In the genomic region with DNA sequence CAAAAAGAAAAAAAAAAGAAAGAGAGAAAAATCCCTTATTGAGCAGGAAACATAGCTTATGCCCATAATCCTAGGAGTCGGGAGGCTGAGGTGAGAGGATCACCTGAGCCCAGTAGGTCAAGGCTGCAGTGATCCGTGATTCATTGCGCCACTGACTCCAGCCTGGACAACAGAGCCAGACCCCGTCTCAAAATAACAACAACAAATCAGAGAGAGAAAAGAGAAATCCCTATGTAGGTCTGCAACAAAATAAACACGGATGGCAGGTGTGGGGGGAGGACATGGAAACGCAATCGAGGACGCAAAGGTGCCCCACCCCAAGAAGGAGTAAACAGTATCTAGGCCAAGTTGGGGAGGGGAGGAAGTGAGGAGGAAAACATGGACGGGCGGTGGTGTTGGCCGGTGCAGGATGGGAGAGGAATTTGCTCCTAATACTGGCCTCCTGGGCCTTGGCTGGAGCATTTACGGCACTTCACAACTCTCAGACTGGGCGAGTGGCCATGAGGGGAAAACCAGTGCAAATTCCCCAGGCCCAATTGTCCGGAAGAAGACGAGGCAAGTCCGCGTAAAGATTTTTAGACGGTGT, we compare ENCODE assay signal across 8 cellular contexts. TPM values are rescaled to one million over a fixed set of nuclear protein-coding genes. Genes with fewer than 3 reads are reported as not detected.
DNase-seq lines count a peak whose midpoint lies in the region; ATAC-seq, FAIRE-seq and TF ChIP-seq lines count a peak whose summit lies in the region.

No MANE protein-coding gene starts in this region.

- no peak overlapping the region for H3K4ac ChIP-seq in IMR-90 (ENCODE audit: low read depth, low read length)

- H3K36me3 ChIP-seq in IMR-90 (ENCODE audit: control insufficient read depth, insufficient read depth, low read length): peaks cover 18% of the 10 kb centered on the region
- peaks cover 10% of the 10 kb centered on the region for H3K36me3 ChIP-seq in bronchial epithelial cell (ENCODE audit: control insufficient read depth, insufficient read depth, low read length)

- peak overlapping the region; percentile 11; the same call in 1 of the 2 replicates for H4K5ac ChIP-seq in IMR-90 (ENCODE audit: low read depth, low read length)

- dilution Hi-C loops in IMR-90 (cut with HindIII; ENCODE audit: low sequenced_read_pairs, unreplicated experiment): no loop called here

- 0 out of 2 replicates have a peak overlapping the region, but pooled peaks have one; percentile 42 for H4K91ac ChIP-seq in IMR-90 (ENCODE audit: insufficient read depth, low read depth, low read length)

- H3K27me3 ChIP-seq in CD4-positive, alpha-beta T cell (ENCODE audit: control insufficient read depth, insufficient read depth, low read length): no peaks in the 10 kb centered on the region
- H3K27me3 ChIP-seq in IMR-90 (ENCODE audit: control insufficient read depth, insufficient read depth, low read length) (no peaks in the 10 kb centered on the region), bronchial epithelial cell (ENCODE audit: control insufficient read depth, insufficient read depth, low read length) (no peaks in the 10 kb centered on the region), mononuclear cell (ENCODE audit: insufficient read depth, low read length) (no peaks in the 10 kb centered on the region)

- H3K27ac Mint-ChIP-seq in CD4-positive, alpha-beta T cell: peak overlapping the region; percentile 100

- no peak for DNase-seq in CD4-positive, alpha-beta T cell
- DNase-seq in IMR-90 (no peak), bronchial epithelial cell (ENCODE audit: low read depth) (no peak)

- H4K8ac ChIP-seq in IMR-90 (ENCODE audit: low read depth in 2 of 2, low read length in 2 of 2): peak overlapping the region; percentile 6 to 53; a peak in 2 of 4 replicates

- no peak overlapping the region for H3K56ac ChIP-seq in IMR-90 (ENCODE audit: extremely low read depth, insufficient read depth, low read length)

- peaks cover 43% of the 10 kb centered on the region for H3K36me3 Mint-ChIP-seq in CD4-positive, alpha-beta T cell (ENCODE audit: low read depth)

- no peak overlapping the region for H2BK20ac ChIP-seq in IMR-90 (ENCODE audit: low read depth, low read length)

- no peak overlapping the region for H2BK5ac ChIP-seq in IMR-90 (ENCODE audit: low read depth, low read length, poor library complexity, severe bottlenecking)

- 49% methylated on average over 6 of the region's 18 CpGs; no CpG with 5 or more reads in 1 of the 2 experiments for WGBS in IMR-90 (ENCODE audit: extremely low coverage in 2 of 2, insufficient read length in 1 of 2), 2 experiments

- in situ Hi-C loops in IMR-90 (cut with MboI; ENCODE audit: low sequenced_read_pairs): no loop called here

- H3K23ac ChIP-seq in IMR-90 (ENCODE audit: low read depth, low read length): no peak overlapping the region

- H3K9me1 ChIP-seq in IMR-90 (ENCODE audit: insufficient read depth, low read length): peaks cover 8% of the 10 kb centered on the region; the same call in 1 of the 2 replicates

- H3K79me1 ChIP-seq in IMR-90 (ENCODE audit: low read depth in 1 of 2, low read length in 2 of 2): peaks cover 24 to 38% of the 10 kb centered on the region in 2 experiments

- BruUV-seq in IMR-90 (replicated peaks; lab: Mats Ljungman, UMichigan): no TSS peak

- peak overlapping the region; percentile 15; the same call in 1 of the 2 replicates for H2AK5ac ChIP-seq in IMR-90 (ENCODE audit: low read depth, low read length)

- no peak for TF ChIP-seq RAD21 in IMR-90 (IDR thresholded peaks at IDR 0.05; ENCODE audit: low read length)

- intact Hi-C loops in CD4-positive, alpha-beta T cell (cut with DNase I, micrococcal nuclease): loop anchor here in 1 of 2 experiments (5.0 kb wide), 1 partner anchor 86 kb away; a partner anchor contains a TSS
- intact Hi-C loops in IMR-90 (cut with micrococcal nuclease): no loop called here

- H3K27me3 Mint-ChIP-seq in CD4-positive, alpha-beta T cell: no peaks in the 10 kb centered on the region

- peaks cover 43% of the 10 kb centered on the region for H3K4me1 Mint-ChIP-seq in CD4-positive, alpha-beta T cell (ENCODE audit: low read depth)

- no peak overlapping the region for H3K4me2 ChIP-seq in IMR-90 (ENCODE audit: low read depth, low read length)

- H2BK15ac ChIP-seq in IMR-90 (ENCODE audit: low read depth, low read length): no peak overlapping the region

- no peak for TF ChIP-seq POLR2A in IMR-90 (IDR thresholded peaks at IDR 0.05; ENCODE audit: low read depth, low read length)

- no peak overlapping the region for H3K9ac ChIP-seq in IMR-90 (ENCODE audit: low read depth, low read length)

- H3K14ac ChIP-seq in IMR-90 (replicated peaks; ENCODE audit: low read depth, low read length): no peak overlapping the region

- FAIRE-seq in bronchial epithelial cell (lab: Jason Lieb, UNC): no peak

- H3K4me3 Mint-ChIP-seq in CD4-positive, alpha-beta T cell: peak overlapping the region; percentile 100

- H3K27ac ChIP-seq in CD4-positive, alpha-beta T cell (ENCODE audit: low read depth, low read length): no peak overlapping the region
- H3K27ac ChIP-seq in IMR-90 (ENCODE audit: insufficient read depth, low read length): no peak overlapping the region

- H3K9me3 ChIP-seq in CD4-positive, alpha-beta T cell (ENCODE audit: control insufficient read depth, low read length): no peaks in the 10 kb centered on the region
- H3K9me3 ChIP-seq in IMR-90 (ENCODE audit: control insufficient read depth, insufficient read depth, low read length) (no peaks in the 10 kb centered on the region), mononuclear cell (ENCODE audit: low read depth, low read length) (no peaks in the 10 kb centered on the region)

- no peak for TF ChIP-seq CTCF in CD4-positive, alpha-beta T cell (IDR thresholded peaks at IDR 0.05)
- TF ChIP-seq CTCF in IMR-90 (conservative IDR thresholded peaks at IDR 0.05; ENCODE audit: low read depth, low read length) (no peak), bronchial epithelial cell (IDR thresholded peaks at IDR 0.05; ENCODE audit: insufficient read depth, low read length, severe bottlenecking) (no peak)

- H3K18ac ChIP-seq in IMR-90 (ENCODE audit: low read depth, low read length): no peak overlapping the region

- CTCF ChIA-PET in CD4-positive, alpha-beta T cell (lab: Charles Lee): interaction anchor here (1.8 kb wide), 1 partner anchor 100 kb away, joined by 4 read pairs; no protein-coding TSS in a partner anchor
- CTCF ChIA-PET in IMR-90 (lab: Yijun Ruan, JAX): interaction anchor here (1.3 to 1.6 kb wide), 5 partner anchors 15 to 122 kb away, joined by 4 to 11 read pairs (median 6); no protein-coding TSS in a partner anchor

- H3K9me3 Mint-ChIP-seq in CD4-positive, alpha-beta T cell: no peaks in the 10 kb centered on the region

- no peak for ATAC-seq in CD4-positive, alpha-beta T cell (ENCODE audit: poor library complexity)
- no peak for ATAC-seq in IMR-90 (ENCODE audit: low read depth)
- no peak for ATAC-seq in GM21723 (IDR thresholded peaks at IDR 0.05; ENCODE audit: unreplicated experiment)
- no peak for ATAC-seq in HG03342 (IDR thresholded peaks at IDR 0.05; ENCODE audit: unreplicated experiment)
- ATAC-seq in HG03280 (IDR thresholded peaks at IDR 0.05; ENCODE audit: unreplicated experiment): no peak
- ATAC-seq in HG03457 (IDR thresholded peaks at IDR 0.05; ENCODE audit: unreplicated experiment): no peak

- peaks cover 23% of the 10 kb centered on the region; the same call in 1 of the 2 replicates for H4K20me1 ChIP-seq in IMR-90 (ENCODE audit: insufficient read depth, low read length)

- H3K4me3 ChIP-seq in IMR-90 (ENCODE audit: insufficient read depth, low read depth, low read length) (no peak overlapping the region), bronchial epithelial cell (ENCODE audit: low read depth, low read length) (peak overlapping the region; percentile 71), mononuclear cell (ENCODE audit: low read length) (peak overlapping the region; percentile 61)

- no peak overlapping the region for H2BK120ac ChIP-seq in IMR-90 (ENCODE audit: low read depth, low read length)

- H2AFZ ChIP-seq in IMR-90 (replicated peaks; ENCODE audit: low read length, poor library complexity): peak overlapping the region; percentile 93

- peaks cover 3% of the 10 kb centered on the region for H3K4me1 ChIP-seq in IMR-90 (ENCODE audit: control insufficient read depth, insufficient read depth, low read length)
- H3K4me1 ChIP-seq in mononuclear cell (ENCODE audit: insufficient read depth, low read length): peaks cover 32% of the 10 kb centered on the region

- peak overlapping the region; percentile 100 for H2AK9ac ChIP-seq in IMR-90 (replicated peaks; ENCODE audit: low read depth, low read length, poor library complexity)

- POLR2A ChIA-PET in CD4-positive, alpha-beta T cell (lab: Charles Lee): interaction anchor here (0.5 to 3.7 kb wide), 34 partner anchors 9 to 1322 kb away, joined by 3 to 89 read pairs (median 6); a partner anchor contains a TSS
- POLR2A ChIA-PET in IMR-90 (lab: Charles Lee; ENCODE audit: unreplicated experiment): interaction anchor here (0.6 to 1.5 kb wide), 4 partner anchors 11 to 65 kb away, joined by 3 to 14 read pairs (median 4); no protein-coding TSS in a partner anchor

RNA-seq across cellular contexts. Expression of a gene that starts 0.6 kb away (rescaled TPM):
- total RNA-seq in CD4-positive, alpha-beta T cell: 100 to 1,000 TPM in 1 of 2 experiments, 10 to 100 TPM in 1; 97.1 to 102 TPM
- 33.9 and 38.9 TPM in 2 replicates for total RNA-seq in IMR-90 (2012; rRNA removed)
- polyA plus RNA-seq in IMR-90 (2012; rRNA removed): 49.3 and 50.8 TPM in 2 replicates
- 35.0 and 80.4 TPM in 2 replicates for polyA plus RNA-seq in IMR-90 (2012; cell fraction: cytosol; rRNA removed)
- 34.8 and 95.9 TPM in 2 replicates for polyA plus RNA-seq in IMR-90 (2012; cell fraction: nucleus; rRNA removed; ENCODE audit: low replicate concordance)
- total RNA-seq in bronchial epithelial cell: 51.9 and 61.2 TPM in 2 replicates
- total RNA-seq in mononuclear cell: 75.2 TPM

RNA-seq across cellular contexts. Expression of a gene that starts 5.0 kb away (rescaled TPM):
- not detected for total RNA-seq in CD4-positive, alpha-beta T cell
- 0.18 TPM in 1 of 2 replicates, not detected in the other for total RNA-seq in IMR-90 (2012; rRNA removed)
- 0.29 and 0.59 TPM in 2 replicates for polyA plus RNA-seq in IMR-90 (2012; rRNA removed)
- polyA plus RNA-seq in IMR-90 (2012; cell fraction: cytosol; rRNA removed): 1.1 and 1.2 TPM in 2 replicates
- 0.14 and 0.48 TPM in 2 replicates for polyA plus RNA-seq in IMR-90 (2012; cell fraction: nucleus; rRNA removed; ENCODE audit: low replicate concordance)
- not detected in 2 replicates for total RNA-seq in bronchial epithelial cell
- not detected for total RNA-seq in mononuclear cell

RNA-seq across cellular contexts. Expression of a gene that starts 5.9 kb away (rescaled TPM):
- total RNA-seq in CD4-positive, alpha-beta T cell: 1 to 10 TPM; 2.1 to 2.8 TPM
- total RNA-seq in IMR-90 (2012; rRNA removed): 122 and 225 TPM in 2 replicates
- polyA plus RNA-seq in IMR-90 (2012; rRNA removed): 468 and 529 TPM in 2 replicates
- 242 and 504 TPM in 2 replicates for polyA plus RNA-seq in IMR-90 (2012; cell fraction: cytosol; rRNA removed)
- polyA plus RNA-seq in IMR-90 (2012; cell fraction: nucleus; rRNA removed; ENCODE audit: low replicate concordance): 112 and 221 TPM in 2 replicates
- total RNA-seq in bronchial epithelial cell: 44.5 and 69.8 TPM in 2 replicates
- 1.2 TPM for total RNA-seq in mononuclear cell

RNA-seq across cellular contexts. Expression of a gene that starts 17.1 kb away (rescaled TPM):
- total RNA-seq in CD4-positive, alpha-beta T cell: not detected
- total RNA-seq in IMR-90 (2012; rRNA removed) (not detected in 2 replicates), bronchial epithelial cell (1,221 and 1,339 TPM in 2 replicates), mononuclear cell (not detected)
- 0.10 and 0.14 TPM in 2 replicates for polyA plus RNA-seq in IMR-90 (2012; rRNA removed)
- 0.13 and 0.16 TPM in 2 replicates for polyA plus RNA-seq in IMR-90 (2012; cell fraction: cytosol; rRNA removed)
- polyA plus RNA-seq in IMR-90 (2012; cell fraction: nucleus; rRNA removed; ENCODE audit: low replicate concordance): 0.22 and 0.63 TPM in 2 replicates

RNA-seq across cellular contexts. Expression of a gene that starts 20.3 kb away (rescaled TPM):
- total RNA-seq in CD4-positive, alpha-beta T cell: not detected
- total RNA-seq in IMR-90 (2012; rRNA removed): 201 and 226 TPM in 2 replicates
- 515 and 543 TPM in 2 replicates for polyA plus RNA-seq in IMR-90 (2012; rRNA removed)
- polyA plus RNA-seq in IMR-90 (2012; cell fraction: cytosol; rRNA removed): 348 and 533 TPM in 2 replicates
- polyA plus RNA-seq in IMR-90 (2012; cell fraction: nucleus; rRNA removed; ENCODE audit: low replicate concordance): 129 and 138 TPM in 2 replicates
- total RNA-seq in bronchial epithelial cell: 886 and 1,542 TPM in 2 replicates
- not detected for total RNA-seq in mononuclear cell

Comparison
In these comparisons a context has a peak if more than half of its experiments do, and no peak if none do; other contexts are left out.
1. RNA of a gene that starts 5.9 kb away (total RNA-seq): 122 to 225 TPM in IMR-90 and 44.5 to 69.8 TPM in bronchial epithelial cell; 2.1 to 2.8 TPM in CD4-positive, alpha-beta T cell and 1.2 TPM in mononuclear cell (single experiment); every median in the first group is over 10 times any median in the second.